ENCODE assay signal across 24 cellular contexts in the genomic region with DNA sequence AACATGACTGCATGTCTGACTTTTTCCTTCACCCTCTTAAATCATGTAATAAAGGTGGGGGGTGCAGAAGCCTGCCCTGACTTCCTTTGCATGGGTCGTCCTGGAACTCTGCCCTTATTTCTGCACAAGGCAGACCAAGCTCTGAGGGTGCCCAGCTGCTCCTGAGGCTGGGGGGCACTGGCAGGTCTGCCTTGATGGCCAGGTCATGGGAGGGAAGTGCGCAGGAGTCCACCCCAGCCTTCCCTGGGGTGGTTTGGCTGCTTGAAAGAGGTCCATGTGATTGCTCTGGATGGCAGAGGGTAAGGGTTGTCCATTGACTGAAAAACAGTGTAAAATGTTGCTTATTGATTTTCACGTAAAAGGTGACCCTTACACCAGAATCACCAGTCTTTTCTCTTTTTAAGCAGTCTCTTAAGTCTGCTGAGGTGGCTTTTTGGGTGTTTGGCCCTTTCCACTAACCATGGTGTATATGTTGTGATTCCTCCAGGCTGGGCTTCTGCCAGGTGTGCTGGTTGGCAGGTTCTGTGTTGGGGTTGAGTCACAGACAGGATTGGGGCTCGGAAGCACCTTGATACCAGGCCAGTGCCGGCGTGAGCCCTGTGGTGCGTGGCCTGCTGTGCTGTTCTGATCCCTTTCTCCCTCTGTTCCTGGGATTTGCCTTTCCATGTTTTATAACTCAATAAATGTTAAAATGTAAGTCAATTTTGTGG. TPM values are rescaled to one million over a fixed set of nuclear protein-coding genes. Genes with fewer than 3 reads are reported as not detected.
DNase-seq lines count a peak whose midpoint lies in the region; ATAC-seq, FAIRE-seq and TF ChIP-seq lines count a peak whose summit lies in the region.
"Had no signal": no experiment of that assay in that cellular context is flagged by ENCODE, and none has a peak within 500 bp of the region (broad histone marks: within the 10 kb centered on the region; RNA-seq: fewer than 3 reads in every experiment).

No MANE protein-coding gene starts in this region.

- intact Hi-C loops in Right ventricle myocardium superior (cut with DNase I): no loop called here
- intact Hi-C loops in adrenal gland (cut with DNase I): no loop called here
- intact Hi-C loops in HepG2 (cut with micrococcal nuclease; ENCODE audit: unreplicated experiment): no loop called here
- intact Hi-C loops in PC-9 (cut with micrococcal nuclease; ENCODE audit: unreplicated experiment): no loop called here

- WGBS in adrenal gland, 4 donors: 72 to 89% (median 78%) methylated on average over 2 to 7 of the region's 7 CpGs
- 96% methylated on average over 7 of the region's 7 CpGs for WGBS in HepG2 (ENCODE audit: low lambda C conversion rate)

- H3K27me3 ChIP-seq in right atrium auricular region: no peaks in the 10 kb centered on the region
- no peaks in the 10 kb centered on the region for H3K27me3 ChIP-seq in adrenal gland
- no peaks in the 10 kb centered on the region for H3K27me3 ChIP-seq in HepG2 (ENCODE audit: control insufficient read depth in 1 of 2, insufficient read depth in 2 of 2, low read length in 2 of 2)
- H3K27me3 ChIP-seq in PC-9 (ENCODE audit: insufficient read depth, low read depth): no peaks in the 10 kb centered on the region
- H3K27me3 ChIP-seq: BLaER1 had no signal

- TF ChIP-seq POLR2A in adrenal gland (IDR thresholded peaks at IDR 0.05) (no peak), HepG2 (IDR thresholded peaks at IDR 0.05; ENCODE audit: insufficient read depth in 1 of 2, low read depth in 2 of 2, low read length in 2 of 2) (no peak)

- CTCF ChIA-PET in HepG2 (lab: Yijun Ruan, JAX; ENCODE audit: low intra/inter-chr PET ratio, low total read pairs) (no interaction called here), PC-9 (lab: Charles Lee) (no interaction called here)

- no peaks in the 10 kb centered on the region for H3K79me2 ChIP-seq in HepG2 (ENCODE audit: insufficient read depth, low read length)
- no peaks in the 10 kb centered on the region for H3K79me2 ChIP-seq in PC-9 (ENCODE audit: low read depth)

- in situ Hi-C loops in HepG2 (cut with HindIII; ENCODE audit: extremely low pct_ligation_motif_present, low pct_unique_long_range_greater_than_20kb): no loop called here

- ATAC-seq in Right ventricle myocardium superior (ENCODE audit: poor library complexity) (peak; percentile 26), HepG2 (peak; percentile 26; the same call in 2 of the 3 replicates), GM18858 (IDR thresholded peaks at IDR 0.05; ENCODE audit: unreplicated experiment) (no peak)
- ATAC-seq: CD8-positive, alpha-beta T cell; PC-3 had no signal

- H3K27ac ChIP-seq in right atrium auricular region (no peak overlapping the region), adrenal gland (no peak overlapping the region), HepG2 (ENCODE audit: extremely low read length, insufficient read depth, low read length) (no peak overlapping the region), PC-9 (no peak overlapping the region)
- H3K27ac ChIP-seq: BLaER1 had no signal

- H2AFZ ChIP-seq in HepG2 (ENCODE audit: low read length) (no peak overlapping the region), PC-9 (no peak overlapping the region)

- H3F3A ChIP-seq in PC-9 (ENCODE audit: insufficient read depth, low read depth): no peaks in the 10 kb centered on the region; the same call in 1 of the 2 replicates

- no peak for TF ChIP-seq RAD21 in HepG2 (CRISPR knock-in tag; IDR thresholded peaks at IDR 0.05)

- H3K9me2 ChIP-seq in PC-9 (ENCODE audit: insufficient read depth): no peaks in the 10 kb centered on the region

- no peak overlapping the region for H3K4me2 ChIP-seq in HepG2 (ENCODE audit: low read depth, low read length)
- H3K4me2 ChIP-seq in PC-9: no peak overlapping the region
- H3K4me2 ChIP-seq: BLaER1 had no signal

- TF ChIP-seq CTCF in right atrium auricular region (IDR thresholded peaks at IDR 0.05) (no peak), adrenal gland (IDR thresholded peaks at IDR 0.05) (no peak), HepG2 (CRISPR knock-in tag; IDR thresholded peaks at IDR 0.05) (no peak), PC-9 (conservative IDR thresholded peaks at IDR 0.05) (no peak)

- H4K20me1 ChIP-seq in HepG2 (ENCODE audit: insufficient read depth, low read length) (no peaks in the 10 kb centered on the region), PC-9 (ENCODE audit: insufficient read depth) (no peaks in the 10 kb centered on the region)
- H4K20me1 ChIP-seq: BLaER1 had no signal

- no peak for DNase-seq in Right ventricle myocardium superior
- no peak for DNase-seq in right atrium auricular region (ENCODE audit: low spot score)
- DNase-seq in adrenal gland: peak in 4 of 7 donors; percentile 32 to 51 (median 38)
- no peak for DNase-seq in HepG2 (ENCODE audit: low spot score)
- no peak for DNase-seq in pons (ENCODE audit: low spot score)
- no peak for DNase-seq in PC-9
- DNase-seq: Calu3; CD8-positive, alpha-beta T cell; DMS53; H9; Karpas-422; MM.1S; NCI-H1092; NCI-H1436 treated with DMSO at 0.1 percent for 48 hours; NCI-H2029; NCI-H345; NCI-H524 treated with DMSO at 0.1 percent for 48 hours; PC-3 had no signal

- no peaks in the 10 kb centered on the region for H3K9me3 ChIP-seq in right atrium auricular region
- H3K9me3 ChIP-seq in adrenal gland (replicated peaks in 1 of 3): no peaks in the 10 kb centered on the region
- no peaks in the 10 kb centered on the region for H3K9me3 ChIP-seq in HepG2 (ENCODE audit: low read length)
- no peaks in the 10 kb centered on the region for H3K9me3 ChIP-seq in PC-9 (ENCODE audit: insufficient read depth, low read depth)

- TF ChIP-seq EP300 in HepG2 (IDR thresholded peaks at IDR 0.05; ENCODE audit: low read depth in 2 of 2, low read length in 2 of 2): no peak
- no peak for TF ChIP-seq EP300 in HepG2 (CRISPR knock-in tag; IDR thresholded peaks at IDR 0.05; ENCODE audit: borderline replicate concordance)

- no peak overlapping the region for H3K9ac ChIP-seq in HepG2 (ENCODE audit: insufficient read depth, low read depth, low read length)
- H3K9ac ChIP-seq: BLaER1 had no signal

- POLR2A ChIA-PET in HepG2 (lab: Yijun Ruan, JAX): no interaction called here
- POLR2A ChIA-PET in PC-9 (lab: Charles Lee; ENCODE audit: unreplicated experiment): no interaction called here

- FAIRE-seq in HepG2 (lab: Jason Lieb, UNC): no peak
- FAIRE-seq: GM19239 had no signal

- BruUV-seq in HepG2 (replicated peaks; lab: Mats Ljungman, UMichigan): no TSS peak
- no TSS peak for BruUV-seq in PC-9 (replicated peaks; lab: Mats Ljungman, UMichigan)

- H3K36me3 ChIP-seq in right atrium auricular region (peaks cover 45% of the 10 kb centered on the region), adrenal gland (replicated peaks in 1 of 2) (peaks cover 0 to 50% of the 10 kb centered on the region in 2 donors), HepG2 (replicated peaks in 1 of 2; ENCODE audit: control insufficient read depth in 1 of 2, insufficient read depth in 2 of 2, low read length in 2 of 2) (peaks cover 45 to 50% of the 10 kb centered on the region in 2 experiments), PC-9 (ENCODE audit: low read depth) (no peaks in the 10 kb centered on the region; the same call in 1 of the 2 replicates)

- H3K4me1 ChIP-seq in right atrium auricular region: no peaks in the 10 kb centered on the region
- H3K4me1 ChIP-seq in adrenal gland (replicated peaks in 1 of 2): peaks cover 0 to 8% of the 10 kb centered on the region in 2 donors
- no peaks in the 10 kb centered on the region for H3K4me1 ChIP-seq in HepG2 (ENCODE audit: insufficient read depth, low read length)
- no peaks in the 10 kb centered on the region for H3K4me1 ChIP-seq in PC-9 (replicated peaks; ENCODE audit: insufficient read depth)
- H3K4me1 ChIP-seq: BLaER1 had no signal

- H3K4me3 ChIP-seq in right atrium auricular region (no peak overlapping the region), adrenal gland (no peak overlapping the region), HepG2 (replicated peaks in 1 of 3; ENCODE audit: insufficient read depth in 1 of 3, low read depth in 2 of 3, low read length in 3 of 3) (no peak overlapping the region), PC-9 (no peak overlapping the region)
- H3K4me3 ChIP-seq: BLaER1 had no signal

RNA-seq across cellular contexts. Expression of a gene that starts 19.4 kb away (rescaled TPM):
- total RNA-seq in Right ventricle myocardium superior (38.1 TPM), right atrium auricular region (10 to 100 TPM; 34.4 to 41.6 TPM), adrenal gland (10 to 100 TPM; 31.9 to 55.6 (median 38.9) TPM), HepG2 (2016; rRNA removed; fragmentation: Illumina TruSeq; extraction: Trizol) (58.9 and 85.9 TPM in 2 replicates), PC-9 (2021) (58.9 and 71.1 TPM in 2 replicates)
- polyA plus RNA-seq in adrenal gland (10 to 100 TPM; 45.1 to 93.1 (median 68.4) TPM), HepG2 (2011; rRNA removed) (54.4 and 57.8 TPM in 2 replicates)
- 14.5 and 15.5 TPM in 2 replicates for total RNA-seq in HepG2 (2016; cell fraction: cytosol; rRNA removed; fragmentation: Illumina TruSeq; extraction: Trizol; ENCODE audit: low read depth)
- 48.6 and 86.7 TPM in 2 replicates for total RNA-seq in HepG2 (2016; cell fraction: insoluble cytoplasmic fraction; rRNA removed; fragmentation: Illumina TruSeq; extraction: Trizol)
- total RNA-seq in HepG2 (2016; cell fraction: membrane; rRNA removed; fragmentation: Illumina TruSeq; extraction: Trizol): 21.7 and 23.0 TPM in 2 replicates
- total RNA-seq in HepG2 (2016; cell fraction: nucleus; rRNA removed; fragmentation: Illumina TruSeq; extraction: Trizol): 82.9 and 85.2 TPM in 2 replicates
- 33.6 and 46.3 TPM in 2 replicates for polyA plus RNA-seq in HepG2 (2011; cell fraction: cytosol; rRNA removed)
- 245 and 273 TPM in 2 replicates for polyA plus RNA-seq in HepG2 (2011; cell fraction: nucleus; rRNA removed)
- 54.2 and 64.4 TPM in 2 replicates for polyA plus RNA-seq in HepG2 (2012)
- polyA plus RNA-seq in HepG2 (2016; cell fraction: cytosol; fragmentation: Illumina TruSeq; extraction: Trizol; ENCODE audit: low read depth): 4.0 and 4.3 TPM in 2 replicates
- 40.9 and 48.3 TPM in 2 replicates for polyA plus RNA-seq in HepG2 (2016; cell fraction: insoluble cytoplasmic fraction; fragmentation: Illumina TruSeq; extraction: Trizol; ENCODE audit: low read depth)
- polyA plus RNA-seq in HepG2 (2016; cell fraction: membrane; fragmentation: Illumina TruSeq; extraction: Trizol; ENCODE audit: low read depth): 7.3 and 10.2 TPM in 2 replicates
- 193 and 204 TPM in 2 replicates for polyA plus RNA-seq in HepG2 (2016; cell fraction: nucleus; fragmentation: Illumina TruSeq; extraction: Trizol; ENCODE audit: insufficient read depth, low read depth)
- 86.4 and 115 TPM in 2 replicates for polyA minus RNA-seq in HepG2 (2011; rRNA and poly(A)+ RNA removed; ENCODE audit: low replicate concordance)
- polyA minus RNA-seq in HepG2 (2011; cell fraction: cytosol; rRNA and poly(A)+ RNA removed): 47.6 and 64.3 TPM in 2 replicates
- 89.3 and 93.6 TPM in 2 replicates for polyA minus RNA-seq in HepG2 (2011; cell fraction: nucleus; rRNA and poly(A)+ RNA removed)

RNA-seq across cellular contexts. Expression of a gene that starts 19.6 kb away (rescaled TPM):
- total RNA-seq in Right ventricle myocardium superior (6.9 TPM), right atrium auricular region (1 to 10 TPM; 3.9 to 7.0 TPM), adrenal gland (10 to 100 TPM in 3 of 8 donors, 1 to 10 TPM in 5; 3.8 to 14.1 (median 8.6) TPM), HepG2 (2016; rRNA removed; fragmentation: Illumina TruSeq; extraction: Trizol) (18.3 and 24.4 TPM in 2 replicates), PC-9 (2021) (11.9 and 12.2 TPM in 2 replicates)
- polyA plus RNA-seq in adrenal gland (10 to 100 TPM in 2 of 3 donors, 1 to 10 TPM in 1; 6.4 to 14.3 (median 10.5) TPM), HepG2 (2011; rRNA removed) (14.5 and 17.4 TPM in 2 replicates)
- 9.5 and 11.8 TPM in 2 replicates for total RNA-seq in HepG2 (2016; cell fraction: cytosol; rRNA removed; fragmentation: Illumina TruSeq; extraction: Trizol; ENCODE audit: low read depth)
- 18.8 and 30.9 TPM in 2 replicates for total RNA-seq in HepG2 (2016; cell fraction: insoluble cytoplasmic fraction; rRNA removed; fragmentation: Illumina TruSeq; extraction: Trizol)
- total RNA-seq in HepG2 (2016; cell fraction: membrane; rRNA removed; fragmentation: Illumina TruSeq; extraction: Trizol): 8.7 and 9.5 TPM in 2 replicates
- total RNA-seq in HepG2 (2016; cell fraction: nucleus; rRNA removed; fragmentation: Illumina TruSeq; extraction: Trizol): 9.0 and 14.7 TPM in 2 replicates
- 11.2 and 14.4 TPM in 2 replicates for polyA plus RNA-seq in HepG2 (2011; cell fraction: cytosol; rRNA removed)
- 7.1 and 10.1 TPM in 2 replicates for polyA plus RNA-seq in HepG2 (2011; cell fraction: nucleus; rRNA removed)
- 11.4 and 16.0 TPM in 2 replicates for polyA plus RNA-seq in HepG2 (2012)
- 3.8 and 4.9 TPM in 2 replicates for polyA plus RNA-seq in HepG2 (2016; cell fraction: cytosol; fragmentation: Illumina TruSeq; extraction: Trizol; ENCODE audit: low read depth)
- polyA plus RNA-seq in HepG2 (2016; cell fraction: insoluble cytoplasmic fraction; fragmentation: Illumina TruSeq; extraction: Trizol; ENCODE audit: low read depth): 23.9 and 29.5 TPM in 2 replicates
- polyA plus RNA-seq in HepG2 (2016; cell fraction: membrane; fragmentation: Illumina TruSeq; extraction: Trizol; ENCODE audit: low read depth): 7.5 TPM in 2 replicates
- 18.3 and 20.5 TPM in 2 replicates for polyA plus RNA-seq in HepG2 (2016; cell fraction: nucleus; fragmentation: Illumina TruSeq; extraction: Trizol; ENCODE audit: insufficient read depth, low read depth)
- 4.6 and 8.0 TPM in 2 replicates for polyA minus RNA-seq in HepG2 (2011; rRNA and poly(A)+ RNA removed; ENCODE audit: low replicate concordance)
- 5.5 and 5.8 TPM in 2 replicates for polyA minus RNA-seq in HepG2 (2011; cell fraction: cytosol; rRNA and poly(A)+ RNA removed)
- polyA minus RNA-seq in HepG2 (2011; cell fraction: nucleus; rRNA and poly(A)+ RNA removed): 8.6 and 11.6 TPM in 2 replicates

RNA-seq across cellular contexts. Expression of a gene that starts 50.0 kb away (rescaled TPM):
- total RNA-seq in Right ventricle myocardium superior: 87.8 TPM
- total RNA-seq in right atrium auricular region: 10 to 100 TPM; 16.1 to 25.4 TPM
- 1 to 10 TPM in 2 of 8 donors, under 1 TPM in 1, not detected in 5; 0.23 to 1.4 (median 1.3) TPM for total RNA-seq in adrenal gland
- 1 to 10 TPM in 1 of 3 donors, under 1 TPM in 1, not detected in 1; 0.88 to 1.2 TPM for polyA plus RNA-seq in adrenal gland
- 29.5 and 50.5 TPM in 2 replicates for total RNA-seq in HepG2 (2016; rRNA removed; fragmentation: Illumina TruSeq; extraction: Trizol)
- total RNA-seq in HepG2 (2016; cell fraction: cytosol; rRNA removed; fragmentation: Illumina TruSeq; extraction: Trizol; ENCODE audit: low read depth): 12.5 and 12.9 TPM in 2 replicates
- 30.8 and 52.5 TPM in 2 replicates for total RNA-seq in HepG2 (2016; cell fraction: insoluble cytoplasmic fraction; rRNA removed; fragmentation: Illumina TruSeq; extraction: Trizol)
- total RNA-seq in HepG2 (2016; cell fraction: membrane; rRNA removed; fragmentation: Illumina TruSeq; extraction: Trizol): 17.8 and 19.1 TPM in 2 replicates
- 41.5 and 48.6 TPM in 2 replicates for total RNA-seq in HepG2 (2016; cell fraction: nucleus; rRNA removed; fragmentation: Illumina TruSeq; extraction: Trizol)
- polyA plus RNA-seq in HepG2 (2011; rRNA removed): 107 and 123 TPM in 2 replicates
- polyA plus RNA-seq in HepG2 (2011; cell fraction: cytosol; rRNA removed): 94.0 and 130 TPM in 2 replicates
- polyA plus RNA-seq in HepG2 (2011; cell fraction: nucleus; rRNA removed): 62.2 and 82.7 TPM in 2 replicates
- 33.5 and 49.7 TPM in 2 replicates for polyA plus RNA-seq in HepG2 (2012)
- 10.7 and 12.1 TPM in 2 replicates for polyA plus RNA-seq in HepG2 (2016; cell fraction: cytosol; fragmentation: Illumina TruSeq; extraction: Trizol; ENCODE audit: low read depth)
- 25.0 and 25.5 TPM in 2 replicates for polyA plus RNA-seq in HepG2 (2016; cell fraction: insoluble cytoplasmic fraction; fragmentation: Illumina TruSeq; extraction: Trizol; ENCODE audit: low read depth)
- 10.2 and 13.0 TPM in 2 replicates for polyA plus RNA-seq in HepG2 (2016; cell fraction: membrane; fragmentation: Illumina TruSeq; extraction: Trizol; ENCODE audit: low read depth)
- 77.3 and 85.6 TPM in 2 replicates for polyA plus RNA-seq in HepG2 (2016; cell fraction: nucleus; fragmentation: Illumina TruSeq; extraction: Trizol; ENCODE audit: insufficient read depth, low read depth)
- polyA minus RNA-seq in HepG2 (2011; rRNA and poly(A)+ RNA removed; ENCODE audit: low replicate concordance): 45.3 TPM in 1 of 2 replicates, not detected in the other
- 27.7 and 38.2 TPM in 2 replicates for polyA minus RNA-seq in HepG2 (2011; cell fraction: cytosol; rRNA and poly(A)+ RNA removed)
- 22.4 and 28.3 TPM in 2 replicates for polyA minus RNA-seq in HepG2 (2011; cell fraction: nucleus; rRNA and poly(A)+ RNA removed)
- not detected in 2 replicates for total RNA-seq in PC-9 (2021)
- total RNA-seq: A673; Calu3; CD8-positive, alpha-beta T cell; H9; HT-29; PC-3 had no signal
- polyA plus RNA-seq: IgD-negative memory B cell had no signal

RNA-seq across cellular contexts. Expression of a gene that starts 58.8 kb away (rescaled TPM):
- 6.4 TPM for total RNA-seq in Right ventricle myocardium superior
- 1,000 to 10,000 TPM in 1 of 2 donors, 10 to 100 TPM in 1; 52.7 to 1,105 TPM for total RNA-seq in right atrium auricular region
- 100 to 1,000 TPM in 1 of 8 donors, 10 to 100 TPM in 3, 1 to 10 TPM in 4; 4.9 to 113 (median 9.8) TPM for total RNA-seq in adrenal gland
- polyA plus RNA-seq in adrenal gland: 10 to 100 TPM in 2 of 3 donors, 1 to 10 TPM in 1; 6.0 to 29.8 (median 18.3) TPM
- 204 and 387 TPM in 2 replicates for total RNA-seq in HepG2 (2016; rRNA removed; fragmentation: Illumina TruSeq; extraction: Trizol)
- 101 and 104 TPM in 2 replicates for total RNA-seq in HepG2 (2016; cell fraction: cytosol; rRNA removed; fragmentation: Illumina TruSeq; extraction: Trizol; ENCODE audit: low read depth)
- total RNA-seq in HepG2 (2016; cell fraction: insoluble cytoplasmic fraction; rRNA removed; fragmentation: Illumina TruSeq; extraction: Trizol): 212 and 406 TPM in 2 replicates
- 87.2 and 95.2 TPM in 2 replicates for total RNA-seq in HepG2 (2016; cell fraction: membrane; rRNA removed; fragmentation: Illumina TruSeq; extraction: Trizol)
- total RNA-seq in HepG2 (2016; cell fraction: nucleus; rRNA removed; fragmentation: Illumina TruSeq; extraction: Trizol): 285 and 296 TPM in 2 replicates
- 524 and 697 TPM in 2 replicates for polyA plus RNA-seq in HepG2 (2011; rRNA removed)
- polyA plus RNA-seq in HepG2 (2011; cell fraction: cytosol; rRNA removed): 453 and 910 TPM in 2 replicates
- polyA plus RNA-seq in HepG2 (2011; cell fraction: nucleus; rRNA removed): 156 and 249 TPM in 2 replicates
- 146 and 552 TPM in 2 replicates for polyA plus RNA-seq in HepG2 (2012)
- 90.8 and 96.3 TPM in 2 replicates for polyA plus RNA-seq in HepG2 (2016; cell fraction: cytosol; fragmentation: Illumina TruSeq; extraction: Trizol; ENCODE audit: low read depth)
- 197 and 222 TPM in 2 replicates for polyA plus RNA-seq in HepG2 (2016; cell fraction: insoluble cytoplasmic fraction; fragmentation: Illumina TruSeq; extraction: Trizol; ENCODE audit: low read depth)
- polyA plus RNA-seq in HepG2 (2016; cell fraction: membrane; fragmentation: Illumina TruSeq; extraction: Trizol; ENCODE audit: low read depth): 71.5 and 78.8 TPM in 2 replicates
- polyA plus RNA-seq in HepG2 (2016; cell fraction: nucleus; fragmentation: Illumina TruSeq; extraction: Trizol; ENCODE audit: insufficient read depth, low read depth): 495 and 512 TPM in 2 replicates
- polyA minus RNA-seq in HepG2 (2011; rRNA and poly(A)+ RNA removed; ENCODE audit: low replicate concordance): 0.77 and 754 TPM in 2 replicates
- 250 and 368 TPM in 2 replicates for polyA minus RNA-seq in HepG2 (2011; cell fraction: cytosol; rRNA and poly(A)+ RNA removed)
- 79.4 and 147 TPM in 2 replicates for polyA minus RNA-seq in HepG2 (2011; cell fraction: nucleus; rRNA and poly(A)+ RNA removed)
- not detected in 2 replicates for total RNA-seq in PC-9 (2021)
- total RNA-seq: A673; Calu3; CD8-positive, alpha-beta T cell; H9; HT-29; PC-3 had no signal
- polyA plus RNA-seq: IgD-negative memory B cell had no signal

RNA-seq across cellular contexts. Expression of a gene that starts 58.9 kb away (rescaled TPM):
- total RNA-seq in Right ventricle myocardium superior (0.19 TPM), right atrium auricular region (1 to 10 TPM in 1 of 2 donors, not detected in 1; 2.0 TPM), adrenal gland (1 to 10 TPM in 1 of 8 donors, under 1 TPM in 7; 0.28 to 2.4 (median 0.50) TPM), HepG2 (2016; rRNA removed; fragmentation: Illumina TruSeq; extraction: Trizol) (2.4 and 3.8 TPM in 2 replicates), PC-9 (2021) (0.55 TPM in 1 of 2 replicates, not detected in the other)
- polyA plus RNA-seq in adrenal gland (1 to 10 TPM in 2 of 3 donors, under 1 TPM in 1; 0.15 to 1.6 (median 1.3) TPM), HepG2 (2011; rRNA removed) (1.9 and 3.3 TPM in 2 replicates)
- 7.6 and 9.2 TPM in 2 replicates for total RNA-seq in HepG2 (2016; cell fraction: cytosol; rRNA removed; fragmentation: Illumina TruSeq; extraction: Trizol; ENCODE audit: low read depth)
- total RNA-seq in HepG2 (2016; cell fraction: insoluble cytoplasmic fraction; rRNA removed; fragmentation: Illumina TruSeq; extraction: Trizol): 1.8 and 2.7 TPM in 2 replicates
- total RNA-seq in HepG2 (2016; cell fraction: membrane; rRNA removed; fragmentation: Illumina TruSeq; extraction: Trizol): 4.4 and 4.7 TPM in 2 replicates
- 6.5 and 8.7 TPM in 2 replicates for total RNA-seq in HepG2 (2016; cell fraction: nucleus; rRNA removed; fragmentation: Illumina TruSeq; extraction: Trizol)
- 0.44 and 0.67 TPM in 2 replicates for polyA plus RNA-seq in HepG2 (2011; cell fraction: cytosol; rRNA removed)
- 9.4 and 12.6 TPM in 2 replicates for polyA plus RNA-seq in HepG2 (2011; cell fraction: nucleus; rRNA removed)
- 5.1 and 6.5 TPM in 2 replicates for polyA plus RNA-seq in HepG2 (2012)
- 0.15 and 0.28 TPM in 2 replicates for polyA plus RNA-seq in HepG2 (2016; cell fraction: cytosol; fragmentation: Illumina TruSeq; extraction: Trizol; ENCODE audit: low read depth)
- 1.2 and 1.4 TPM in 2 replicates for polyA plus RNA-seq in HepG2 (2016; cell fraction: insoluble cytoplasmic fraction; fragmentation: Illumina TruSeq; extraction: Trizol; ENCODE audit: low read depth)
- 0.42 and 0.77 TPM in 2 replicates for polyA plus RNA-seq in HepG2 (2016; cell fraction: membrane; fragmentation: Illumina TruSeq; extraction: Trizol; ENCODE audit: low read depth)
- 13.9 and 15.2 TPM in 2 replicates for polyA plus RNA-seq in HepG2 (2016; cell fraction: nucleus; fragmentation: Illumina TruSeq; extraction: Trizol; ENCODE audit: insufficient read depth, low read depth)
- 3.4 and 3.8 TPM in 2 replicates for polyA minus RNA-seq in HepG2 (2011; rRNA and poly(A)+ RNA removed; ENCODE audit: low replicate concordance)
- polyA minus RNA-seq in HepG2 (2011; cell fraction: cytosol; rRNA and poly(A)+ RNA removed): 1.4 and 1.7 TPM in 2 replicates
- polyA minus RNA-seq in HepG2 (2011; cell fraction: nucleus; rRNA and poly(A)+ RNA removed): 19.1 and 20.5 TPM in 2 replicates

Comparison
In these comparisons a context has a peak if more than half of its experiments do, and no peak if none do; other contexts are left out.
1. DNase-seq: peak in adrenal gland (4 of 7); none in Right ventricle myocardium superior (single experiment), right atrium auricular region (single experiment), HepG2 (single experiment), pons (single experiment) and PC-9 (0 of 2).
2. RNA of a gene that starts 50.0 kb away (total RNA-seq): 87.8 TPM in Right ventricle myocardium superior (single experiment), 12.5 to 52.5 TPM in HepG2 and 16.1 to 25.4 TPM in right atrium auricular region; 0.23 to 1.4 TPM in adrenal gland and not detected in PC-9; every median in the first group is over 4 times any median in the second.